In genomic region chr6:84779380-84779779, GRCh38 we compare ENCODE assay signal across 21 cellular contexts. TPM values are rescaled to one million over a fixed set of nuclear protein-coding genes. Genes with fewer than 3 reads are reported as not detected.
DNase-seq lines count a peak whose midpoint lies in the region; ATAC-seq and TF ChIP-seq lines count a peak whose summit lies in the region.
"Had no signal": no experiment of that assay in that cellular context is flagged by ENCODE, and none has a peak within 500 bp of the region (broad histone marks: within the 10 kb centered on the region; RNA-seq: fewer than 3 reads in every experiment).

No MANE protein-coding gene starts in this region.

- DNase-seq in AG09319 (ENCODE audit: extremely low read depth, low read depth) (no peak), astrocyte of the spinal cord (ENCODE audit: low read depth, low spot score) (no peak), foreskin fibroblast (peak in 1 of 2 donors; percentile 45), lower lobe of right lung (no peak), COLO829 (ENCODE audit: low spot score) (no peak)
- DNase-seq: activated CD4-positive, alpha-beta T cell treated with anti-CD3 and anti-CD28 coated beads for 1 hour; activated CD8-positive, alpha-beta memory T cell treated with anti-CD3 and anti-CD28 coated beads, Interleukin-2, amount 10 ng/mL, durations not matched to agents 7 days and 5 days; activated gamma-delta T cell; DMS 273 treated with DMSO at 0.1 percent for 48 hours; NCI-H1105 treated with DMSO at 0.1 percent for 48 hours; NCI-H2171 treated with DMSO at 0.1 percent for 48 hours; SIG-M5; stomach; uterus had no signal

- no peak for TF ChIP-seq EP300 in Ishikawa (IDR thresholded peaks at IDR 0.05; ENCODE audit: borderline replicate concordance)

- ATAC-seq in lower lobe of right lung (no peak), HG03457 (IDR thresholded peaks at IDR 0.05; ENCODE audit: unreplicated experiment) (no peak), GM21447 (IDR thresholded peaks at IDR 0.05; ENCODE audit: unreplicated experiment) (no peak)
- ATAC-seq: activated CD8-positive, alpha-beta memory T cell treated with anti-CD3 and anti-CD28 coated beads, Interleukin-2, amount 10 ng/mL, durations not matched to agents 7 days and 5 days had no signal

- H3K4me3 ChIP-seq in astrocyte of the spinal cord (ENCODE audit: low read depth, low read length) (no peak overlapping the region), foreskin fibroblast (ENCODE audit: low read depth in 1 of 2, low read length in 2 of 2) (no peak overlapping the region), lower lobe of right lung (no peak overlapping the region)
- H3K4me3 ChIP-seq: esophagus muscularis mucosa, hepatocyte, right atrium auricular region, stomach, uterus had no signal

- H3K36me3 ChIP-seq in lower lobe of right lung: no peaks in the 10 kb centered on the region
- H3K36me3 ChIP-seq: esophagus muscularis mucosa, right atrium auricular region, stomach, uterus had no signal

- in situ Hi-C loops in astrocyte of the spinal cord (cut with HindIII; ENCODE audit: low sequenced_read_pairs): no loop called here

- peak; percentile 16; the same call in 1 of the 2 replicates for TF ChIP-seq RAD21 in Ishikawa (IDR thresholded peaks at IDR 0.05; ENCODE audit: low read depth)

- H3K9me3 ChIP-seq in lower lobe of right lung: no peaks in the 10 kb centered on the region
- H3K9me3 ChIP-seq: esophagus muscularis mucosa, right atrium auricular region, uterus had no signal

- peaks cover 31% of the 10 kb centered on the region for H3K27me3 ChIP-seq in lower lobe of right lung (ENCODE audit: low read depth)
- H3K27me3 ChIP-seq: right atrium auricular region had no signal

- TF ChIP-seq CTCF in AG09319 (IDR thresholded peaks at IDR 0.05; ENCODE audit: low read depth, low read length) (peak; percentile 10; the same call in 1 of the 2 replicates), astrocyte of the spinal cord (IDR thresholded peaks at IDR 0.05; ENCODE audit: low read depth, low read length) (peak; percentile 31), foreskin fibroblast (IDR thresholded peaks at IDR 0.05; ENCODE audit: low read depth, low read length) (peak; percentile 16), lower lobe of right lung (IDR thresholded peaks at IDR 0.05) (no peak)

- no peak overlapping the region for H3K27ac ChIP-seq in lower lobe of right lung
- H3K27ac ChIP-seq: esophagus muscularis mucosa, hepatocyte, right atrium auricular region, stomach, uterus had no signal

- intact Hi-C loops in lower lobe of right lung (cut with DNase I): no loop called here

- H3K4me1 ChIP-seq in lower lobe of right lung: peaks cover 5% of the 10 kb centered on the region

TF ChIP-seq in Ishikawa, 13 proteins besides CTCF, POLR2A, EP300 and RAD21:
- TF ChIP-seq ZBTB7A (IDR thresholded peaks at IDR 0.05; ENCODE audit: low read depth) (no peak), CEBPB (IDR thresholded peaks at IDR 0.05) (no peak), MAX (IDR thresholded peaks at IDR 0.05) (no peak), TAF1 (IDR thresholded peaks at IDR 0.05; ENCODE audit: low read depth) (no peak), YY1 (IDR thresholded peaks at IDR 0.05; ENCODE audit: low read depth) (no peak), CREB1 (IDR thresholded peaks at IDR 0.05; ENCODE audit: low read depth) (no peak), FOXM1 (IDR thresholded peaks at IDR 0.05; ENCODE audit: borderline replicate concordance, low read depth) (no peak), TCF12 (IDR thresholded peaks at IDR 0.05; ENCODE audit: low read depth) (no peak)

RNA-seq across cellular contexts. Expression of gene TBX18, which starts 15.0 kb away (rescaled TPM):
- total RNA-seq in lower lobe of right lung: 1.5 TPM
- total RNA-seq: activated CD8-positive, alpha-beta memory T cell treated with anti-CD3 and anti-CD28 coated beads, Interleukin-2, amount 10 ng/mL, durations not matched to agents 7 days and 5 days; T-helper 2 cell treated with Interferon-gamma antibody and Interleukin-4, amounts not matched to agents 100 ng/mL and 5 ng/mL, for 36 hours had no signal
